Comparison of ENCODE assay signal across 8 cellular contexts in the genomic region with DNA sequence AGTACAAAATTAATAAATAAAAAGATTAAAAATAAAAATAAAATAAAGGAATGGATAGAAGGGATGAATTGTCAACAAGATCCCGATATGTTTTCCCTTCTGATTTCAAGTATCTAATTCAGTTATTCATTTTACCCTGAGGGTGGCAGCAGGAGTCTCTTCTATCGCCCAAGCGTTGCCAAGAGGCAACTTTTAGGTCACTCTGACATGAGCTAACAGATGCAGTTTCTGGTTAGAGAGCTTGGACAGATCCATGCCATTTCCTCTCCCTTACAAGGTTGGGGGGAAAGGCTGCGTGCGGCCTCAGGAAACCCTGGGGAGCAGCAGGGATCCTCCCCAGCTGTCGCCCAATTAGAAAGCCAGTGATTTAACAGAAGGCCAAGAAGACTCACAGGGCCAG. TPM values are rescaled to one million over a fixed set of nuclear protein-coding genes. Genes with fewer than 3 reads are reported as not detected.
DNase-seq lines count a peak whose midpoint lies in the region; ATAC-seq, FAIRE-seq and TF ChIP-seq lines count a peak whose summit lies in the region.

No MANE protein-coding gene starts in this region.

- no peaks in the 10 kb centered on the region for H3K9me3 Mint-ChIP-seq in central memory CD8-positive, alpha-beta T cell

- H3K4me3 Mint-ChIP-seq in central memory CD8-positive, alpha-beta T cell, result no peak overlapping the region

- H3K36me3 Mint-ChIP-seq in central memory CD8-positive, alpha-beta T cell (ENCODE audit: insufficient read depth), result no peaks in the 10 kb centered on the region

- ATAC-seq in central memory CD8-positive, alpha-beta T cell (replicated peaks; ENCODE audit: extremely low read depth, poor library complexity, severe bottlenecking), result peak; percentile 32
- ATAC-seq in GM21723 (IDR thresholded peaks at IDR 0.05; ENCODE audit: unreplicated experiment), result no peak

- peak; percentile 56 for DNase-seq in DMS53 (lab: John Stamatoyannopoulos, UW)
- peak; percentile 60 to 70 for DNase-seq in Kasumi-1 (lab: John Stamatoyannopoulos, UW)
- peak; percentile 64 for DNase-seq in SW480 (ENCODE audit: low spot score)
- DNase-seq in central memory CD8-positive, alpha-beta T cell (ENCODE audit: low spot score in 2 of 2), result peak in 1 of 2 donors; percentile 10
- DNase-seq in kidney glomerular epithelial cell (lab: John Stamatoyannopoulos, UW), result peak; percentile 9
- DNase-seq in stimulated activated CD8-positive, alpha-beta memory T cell treated with anti-CD3 and anti-CD28 coated beads, Interleukin-12 subunit alpha, Interleukin-12 subunit beta, amount 100 ng/mL, for 1 hour (ENCODE audit: low read depth), result peak; percentile 14
- DNase-seq in GM12891 (ENCODE audit: insufficient read length, low spot score), result no peak

- no peaks in the 10 kb centered on the region for H3K4me1 Mint-ChIP-seq in central memory CD8-positive, alpha-beta T cell

- no peak for FAIRE-seq in GM12891 (lab: Jason Lieb, UNC)

- no peaks in the 10 kb centered on the region for H3K27me3 Mint-ChIP-seq in central memory CD8-positive, alpha-beta T cell

- no peak for TF ChIP-seq POLR2A in GM12891 (IDR thresholded peaks at IDR 0.05; ENCODE audit: low read depth, low read length)

- no peak overlapping the region for H3K27ac Mint-ChIP-seq in central memory CD8-positive, alpha-beta T cell (ENCODE audit: low read depth)

TF ChIP-seq in GM12891, 5 proteins besides CTCF, POLR2A, EP300 and RAD21:
- TF ChIP-seq PAX5 (IDR thresholded peaks at IDR 0.05; ENCODE audit: insufficient read depth, low read length, severe bottlenecking) (no peak), TAF1 (IDR thresholded peaks at IDR 0.05; ENCODE audit: low read depth, low read length) (no peak), POLR2AphosphoS5 (IDR thresholded peaks at IDR 0.05; ENCODE audit: low read depth, low read length) (no peak), SPI1 (IDR thresholded peaks at IDR 0.05; ENCODE audit: low read depth, low read length) (no peak), POU2F2 (IDR thresholded peaks at IDR 0.05; ENCODE audit: low read depth, low read length) (no peak)

RNA-seq across cellular contexts. Expression of a gene that starts 35.3 kb away (rescaled TPM):
- polyA plus RNA-seq in GM12891 (2012; ENCODE audit: low read depth, missing spikeins), result 60.7 TPM

RNA-seq across cellular contexts. Expression of a gene that starts 48.2 kb away (rescaled TPM):
- 14.2 TPM for polyA plus RNA-seq in GM12891 (2012; ENCODE audit: low read depth, missing spikeins)

RNA-seq across cellular contexts. Expression of a gene that starts 51.0 kb away (rescaled TPM):
- polyA plus RNA-seq in GM12891 (2012; ENCODE audit: low read depth, missing spikeins), result 55.1 TPM
